ENCODE assay signal across 8 cellular contexts in the genomic region with DNA sequence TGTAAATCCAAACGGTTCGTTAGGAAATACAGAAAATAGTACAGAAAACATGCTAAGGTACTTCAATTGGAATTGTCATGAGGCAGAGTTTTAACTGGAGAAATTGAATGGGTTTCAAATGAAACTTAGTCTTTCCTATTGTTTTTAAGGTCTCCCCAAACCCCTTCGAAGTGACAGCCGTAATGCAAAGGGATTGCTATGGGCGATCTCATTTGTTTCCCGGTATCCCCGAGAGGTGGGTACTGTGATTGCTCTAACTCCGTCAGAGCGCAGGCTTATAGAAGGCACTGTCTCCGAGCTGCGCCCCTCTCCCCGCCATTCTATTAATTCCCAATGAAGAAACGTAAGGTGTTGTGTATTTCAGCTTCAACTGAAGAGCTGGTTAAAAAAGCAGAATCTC. TPM values are rescaled to one million over a fixed set of nuclear protein-coding genes. Genes with fewer than 3 reads are reported as not detected.
DNase-seq lines count a peak whose midpoint lies in the region; TF ChIP-seq lines count a peak whose summit lies in the region.

No MANE protein-coding gene starts in this region.

- H3K27ac Mint-ChIP-seq in brain: peak overlapping the region; percentile 86 to 99 (median 95)

- no peaks in the 10 kb centered on the region for H4K20me1 ChIP-seq in PC-9 (ENCODE audit: insufficient read depth)

- no peak for TF ChIP-seq CTCF in AG09309 (IDR thresholded peaks at IDR 0.05; ENCODE audit: control insufficient read depth, insufficient read depth, low read depth, low read length, missing control alignments)
- no peak for TF ChIP-seq CTCF in brain (conservative IDR thresholded peaks at IDR 0.05)
- no peak for TF ChIP-seq CTCF in PC-9 (conservative IDR thresholded peaks at IDR 0.05)

- H3K36me3 Mint-ChIP-seq in brain: peaks cover 5% of the 10 kb centered on the region

- H3K27me3 ChIP-seq in H7 (ENCODE audit: control insufficient read depth, insufficient read depth, low read length) (peaks cover 49% of the 10 kb centered on the region), muscle layer of duodenum (ENCODE audit: low read depth, low read length) (peaks cover 64% of the 10 kb centered on the region), PC-9 (ENCODE audit: insufficient read depth, low read depth) (peaks cover 23% of the 10 kb centered on the region; the same call in 1 of the 2 replicates)

- in situ Hi-C loops in KBM-7 (cut with MboI; ENCODE audit: low pct_unique_long_range_greater_than_20kb, low sequenced_read_pairs): no loop called here

- no peaks in the 10 kb centered on the region for H3F3A ChIP-seq in PC-9 (ENCODE audit: insufficient read depth, low read depth)

- peaks cover 67% of the 10 kb centered on the region for H3K4me1 Mint-ChIP-seq in brain

- H3K79me2 ChIP-seq in PC-9 (ENCODE audit: low read depth): no peaks in the 10 kb centered on the region

- H3K4me3 ChIP-seq in AG09309 (ENCODE audit: control insufficient read depth, low read depth, low read length) (peak overlapping the region; percentile 34), H7 (ENCODE audit: insufficient read depth, low read depth, low read length) (peak overlapping the region; percentile 41), muscle layer of duodenum (ENCODE audit: low read depth in 1 of 2, low read length in 2 of 2) (peak overlapping the region; percentile 48 to 51), PC-9 (no peak overlapping the region)

- H3K9me3 ChIP-seq in muscle layer of duodenum (ENCODE audit: control insufficient read depth in 1 of 2, low read length in 2 of 2) (no peaks in the 10 kb centered on the region), PC-9 (ENCODE audit: insufficient read depth, low read depth) (no peaks in the 10 kb centered on the region)

- H3K4me1 ChIP-seq in muscle layer of duodenum (ENCODE audit: control insufficient read depth in 1 of 2, insufficient read depth in 2 of 2, low read length in 2 of 2) (peaks cover 0 to 18% of the 10 kb centered on the region in 2 donors), PC-9 (replicated peaks; ENCODE audit: insufficient read depth) (no peaks in the 10 kb centered on the region)

- POLR2A ChIA-PET in PC-9 (lab: Charles Lee; ENCODE audit: unreplicated experiment): no interaction called here

- peaks cover 9% of the 10 kb centered on the region for H3K27me3 Mint-ChIP-seq in brain

- H3K27ac ChIP-seq in muscle layer of duodenum (ENCODE audit: low read length): no peak overlapping the region
- H3K27ac ChIP-seq in PC-9: no peak overlapping the region

- H3K36me3 ChIP-seq in H7 (replicated peaks; ENCODE audit: control insufficient read depth, insufficient read depth, low read length) (no peaks in the 10 kb centered on the region), muscle layer of duodenum (ENCODE audit: control insufficient read depth in 1 of 2, insufficient read depth in 2 of 2, low read length in 2 of 2) (no peaks in the 10 kb centered on the region), PC-9 (ENCODE audit: low read depth) (no peaks in the 10 kb centered on the region)

- H3K9me3 Mint-ChIP-seq in brain: no peaks in the 10 kb centered on the region

- no TSS peak for BruUV-seq in PC-9 (replicated peaks; lab: Mats Ljungman, UMichigan)

- H3K4me3 Mint-ChIP-seq in brain: peak overlapping the region; percentile 88 to 95 (median 91)

- H3K9me2 ChIP-seq in PC-9 (ENCODE audit: insufficient read depth): no peaks in the 10 kb centered on the region

- no peak overlapping the region for H2AFZ ChIP-seq in PC-9

- no peak overlapping the region for H3K4me2 ChIP-seq in PC-9

- intact Hi-C loops in PC-9 (cut with micrococcal nuclease; ENCODE audit: unreplicated experiment): no loop called here

- CTCF ChIA-PET in PC-9 (lab: Charles Lee): no interaction called here

- DNase-seq in AG09309 (ENCODE audit: low read depth) (no peak), H7 (no peak), PC-9 (no peak), KBM-7 (no peak), NCI-H1930 (lab: John Stamatoyannopoulos, UW) (no peak), NCI-H446 (lab: John Stamatoyannopoulos, UW) (no peak)

RNA-seq across cellular contexts. Expression of a gene that starts 22.0 kb away (rescaled TPM):
- 175 and 183 TPM in 2 replicates for total RNA-seq in H7 (2014; rRNA removed; shearing (Covaris generic))
- 531 TPM for polyA plus RNA-seq in brain (ENCODE audit: insufficient read depth, low read depth, low replicate concordance)
- 182 and 227 TPM in 2 replicates for total RNA-seq in PC-9 (2021)

RNA-seq across cellular contexts. Expression of a gene that starts 48.5 kb away (rescaled TPM):
- total RNA-seq in H7 (2014; rRNA removed; shearing (Covaris generic)): 4.9 and 5.6 TPM in 2 replicates
- 0.61 TPM for polyA plus RNA-seq in brain (ENCODE audit: insufficient read depth, low read depth, low replicate concordance)
- 47.4 and 55.5 TPM in 2 replicates for total RNA-seq in PC-9 (2021)

RNA-seq across cellular contexts. Expression of a gene that starts 58.5 kb away (rescaled TPM):
- 39.0 and 50.2 TPM in 2 replicates for total RNA-seq in H7 (2014; rRNA removed; shearing (Covaris generic))
- 21.0 TPM for polyA plus RNA-seq in brain (ENCODE audit: insufficient read depth, low read depth, low replicate concordance)
- total RNA-seq in PC-9 (2021): 76.5 and 78.2 TPM in 2 replicates
